8 cellular contexts compared by ENCODE assay signal in genomic region chr17:996554-997344, GRCh38. TPM values are rescaled to one million over a fixed set of nuclear protein-coding genes. Genes with fewer than 3 reads are reported as not detected.
DNase-seq lines count a peak whose midpoint lies in the region; ATAC-seq and TF ChIP-seq lines count a peak whose summit lies in the region.

Gene TIMM22 (plus strand): TSS chr17:997129. CDS start chr17:997143, 14 bp downstream.

- intact Hi-C loops in T-helper 2 cell treated with Interferon-gamma antibody and Interleukin-4, amounts not matched to agents 100 ng/mL and 5 ng/mL, for 36 hours (cut with micrococcal nuclease) = loop anchor here (1.0 to 5.0 kb wide), 5 partner anchors 15 to 854 kb away; partner anchors contain the start of gene GEMIN4
- intact Hi-C loops in ascending aorta (cut with DNase I) (loop anchor here (5.0 kb wide), 1 partner anchor 204 kb away; no protein-coding TSS in a partner anchor), right cardiac atrium (cut with DNase I) (loop anchor here in 2 of 4 donors (5.0 kb wide), 2 partner anchors 51 to 214 kb away; partner anchors contain the start of genes GLOD4 (in 1 of the 2) and MRM3 (in 1 of the 2)), aorta (cut with DNase I) (no loop called here)

- H3K4me1 ChIP-seq in ascending aorta (peaks cover 19 to 30% of the 10 kb centered on the region in 2 donors), right cardiac atrium (ENCODE audit: control insufficient read depth, insufficient read depth, low read length) (peaks cover 8% of the 10 kb centered on the region), aorta (ENCODE audit: control insufficient read depth in 1 of 2, insufficient read depth in 2 of 2, low read length in 2 of 2) (no peaks in the 10 kb centered on the region)

- no peaks in the 10 kb centered on the region for H3K27me3 ChIP-seq in ascending aorta
- no peaks in the 10 kb centered on the region for H3K27me3 ChIP-seq in right cardiac atrium (ENCODE audit: control insufficient read depth, insufficient read depth)
- no peaks in the 10 kb centered on the region for H3K27me3 ChIP-seq in aorta (ENCODE audit: control insufficient read depth in 1 of 2, insufficient read depth in 2 of 2, low read length in 1 of 2)

- peak; percentile 41 for DNase-seq in NCI-H187 treated with DMSO at 0.1 percent for 48 hours (lab: John Stamatoyannopoulos, UW)
- peak; percentile 73 to 95 for DNase-seq in ascending aorta (ENCODE audit: low spot score in 2 of 2)
- DNase-seq in right cardiac atrium = peak; percentile 94 to 97 (median 96)
- peak; percentile 94 for DNase-seq in putamen (ENCODE audit: low spot score)
- peak; percentile 95 to 97 for DNase-seq in aorta

- under 1% methylated on average over 71 of the region's 71 CpGs for WGBS in right cardiac atrium
- WGBS in aorta, 2 donors = 0% methylated on average over 71 of the region's 71 CpGs

- H3K36me3 ChIP-seq in ascending aorta (peaks cover 7 to 16% of the 10 kb centered on the region in 2 donors), aorta (ENCODE audit: control insufficient read depth in 1 of 2, insufficient read depth in 2 of 2, low read length in 1 of 2) (no peaks in the 10 kb centered on the region)

- H3K9me3 ChIP-seq in ascending aorta = no peaks in the 10 kb centered on the region
- H3K9me3 ChIP-seq in right cardiac atrium (ENCODE audit: control insufficient read depth, low read length) = no peaks in the 10 kb centered on the region
- H3K9me3 ChIP-seq in aorta (ENCODE audit: control insufficient read depth, low read length) = no peaks in the 10 kb centered on the region

- H3K4me3 ChIP-seq in ascending aorta = peak within 1 kb of the TSS; percentile 83 to 86
- peak within 1 kb of the TSS; percentile 97 for H3K4me3 ChIP-seq in right cardiac atrium (ENCODE audit: low read length)
- peak within 1 kb of the TSS; percentile 78 to 88 for H3K4me3 ChIP-seq in aorta (ENCODE audit: low read length in 2 of 2)

- H3K27ac ChIP-seq in ascending aorta = peak within 1 kb of the TSS; percentile 68 to 79
- peak within 1 kb of the TSS; percentile 89 for H3K27ac ChIP-seq in right cardiac atrium (ENCODE audit: low read length)
- H3K27ac ChIP-seq in aorta (ENCODE audit: low read depth in 1 of 2, low read length in 2 of 2) = peak within 1 kb of the TSS in 1 of 2 donors; percentile 60

- TF ChIP-seq CTCF in ascending aorta (IDR thresholded peaks at IDR 0.05) = peak; percentile 94 to 98 (median 98)

- peak; percentile 82 for ATAC-seq in GM18502 (IDR thresholded peaks at IDR 0.05; ENCODE audit: poor library complexity, unreplicated experiment)
- peak; percentile 89 for ATAC-seq in HG02970 (IDR thresholded peaks at IDR 0.05; ENCODE audit: low FRiP score, unreplicated experiment)
- ATAC-seq in right cardiac atrium = peak; percentile 97
- ATAC-seq in aorta (ENCODE audit: low FRiP score) = peak; percentile 98

RNA-seq across cellular contexts. Expression of gene TIMM22, which starts in this region (rescaled TPM):
- total RNA-seq in T-helper 2 cell treated with Interferon-gamma antibody and Interleukin-4, amounts not matched to agents 100 ng/mL and 5 ng/mL, for 36 hours = 10.9 and 11.4 TPM in 2 replicates
- total RNA-seq in ascending aorta = 12.1 TPM
- total RNA-seq in right cardiac atrium = 10 to 100 TPM; 13.9 to 16.1 (median 14.4) TPM
- polyA plus RNA-seq in right cardiac atrium = 14.2 TPM
- 1 to 10 TPM; 7.7 to 9.1 TPM for total RNA-seq in aorta
- 1 to 10 TPM; 8.4 to 9.1 TPM for polyA plus RNA-seq in aorta

Comparison
In these comparisons a context has a peak if more than half of its experiments do, and no peak if none do; other contexts are left out.
1. DNase-seq: peak in every context shown above with its lines; median percentile 96 in right cardiac atrium; 96 in aorta; 94 in putamen; 84 in ascending aorta; 41 in NCI-H187 treated with DMSO at 0.1 percent for 48 hours.
2. intact Hi-C loops: an anchor here in T-helper 2 cell treated with Interferon-gamma antibody and Interleukin-4, amounts not matched to agents 100 ng/mL and 5 ng/mL, for 36 hours (1.0 to 5.0 kb wide) and ascending aorta (5.0 kb wide); none called in aorta.